Comparison of ENCODE assay signal across 1 cellular context in the genomic region with DNA sequence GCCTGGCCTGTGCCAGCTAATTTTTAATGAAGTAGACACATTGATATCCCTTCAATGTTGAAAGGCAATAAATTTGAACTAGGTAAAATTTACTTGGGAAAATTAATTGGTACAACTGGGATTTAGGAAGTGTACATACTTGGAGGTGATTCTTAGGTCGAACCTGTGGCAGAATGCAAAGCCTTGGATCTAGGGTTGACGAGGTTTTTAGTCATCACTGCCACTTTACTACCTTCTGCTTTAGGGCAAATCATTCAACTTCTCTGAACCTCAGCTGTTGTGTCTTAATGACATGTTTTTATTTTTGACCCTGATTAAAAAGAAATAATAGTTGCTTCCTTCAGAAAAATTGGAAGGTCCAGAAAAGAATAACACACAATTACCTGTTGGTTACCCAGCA.
TF ChIP-seq lines count a peak whose summit lies in the region.

No MANE protein-coding gene starts in this region.

TF ChIP-seq in HCT116, 20 proteins besides CTCF, POLR2A, EP300 and RAD21 (continued from another document):
- TF ChIP-seq TCF7L2 (IDR thresholded peaks at IDR 0.05; ENCODE audit: borderline replicate concordance, extremely low read depth, insufficient read depth, insufficient read length) = no peak
- no peak for TF ChIP-seq JUND (IDR thresholded peaks at IDR 0.05)
- no peak for TF ChIP-seq SRF (IDR thresholded peaks at IDR 0.05; ENCODE audit: low read depth)
- TF ChIP-seq, protein P1, sequence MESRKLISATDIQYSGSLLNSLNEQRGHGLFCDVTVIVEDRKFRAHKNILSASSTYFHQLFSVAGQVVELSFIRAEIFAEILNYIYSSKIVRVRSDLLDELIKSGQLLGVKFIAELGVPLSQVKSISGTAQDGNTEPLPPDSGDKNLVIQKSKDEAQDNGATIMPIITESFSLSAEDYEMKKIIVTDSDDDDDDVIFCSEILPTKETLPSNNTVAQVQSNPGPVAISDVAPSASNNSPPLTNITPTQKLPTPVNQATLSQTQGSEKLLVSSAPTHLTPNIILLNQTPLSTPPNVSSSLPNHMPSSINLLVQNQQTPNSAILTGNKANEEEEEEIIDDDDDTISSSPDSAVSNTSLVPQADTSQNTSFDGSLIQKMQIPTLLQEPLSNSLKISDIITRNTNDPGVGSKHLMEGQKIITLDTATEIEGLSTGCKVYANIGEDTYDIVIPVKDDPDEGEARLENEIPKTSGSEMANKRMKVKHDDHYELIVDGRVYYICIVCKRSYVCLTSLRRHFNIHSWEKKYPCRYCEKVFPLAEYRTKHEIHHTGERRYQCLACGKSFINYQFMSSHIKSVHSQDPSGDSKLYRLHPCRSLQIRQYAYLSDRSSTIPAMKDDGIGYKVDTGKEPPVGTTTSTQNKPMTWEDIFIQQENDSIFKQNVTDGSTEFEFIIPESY (IDR thresholded peaks at IDR 0.05; ENCODE audit: extremely low read depth, insufficient replicate concordance, low read length) = no peak
- TF ChIP-seq, protein P2, sequence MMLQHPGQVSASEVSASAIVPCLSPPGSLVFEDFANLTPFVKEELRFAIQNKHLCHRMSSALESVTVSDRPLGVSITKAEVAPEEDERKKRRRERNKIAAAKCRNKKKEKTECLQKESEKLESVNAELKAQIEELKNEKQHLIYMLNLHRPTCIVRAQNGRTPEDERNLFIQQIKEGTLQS (IDR thresholded peaks at IDR 0.05) = no peak
- no peak for TF ChIP-seq EGR1 (IDR thresholded peaks at IDR 0.05; ENCODE audit: low read depth)
- TF ChIP-seq CBX3 (IDR thresholded peaks at IDR 0.05; ENCODE audit: low read depth) = no peak
- no peak for TF ChIP-seq SP1 (IDR thresholded peaks at IDR 0.05; ENCODE audit: low read depth)
- TF ChIP-seq, protein P3, sequence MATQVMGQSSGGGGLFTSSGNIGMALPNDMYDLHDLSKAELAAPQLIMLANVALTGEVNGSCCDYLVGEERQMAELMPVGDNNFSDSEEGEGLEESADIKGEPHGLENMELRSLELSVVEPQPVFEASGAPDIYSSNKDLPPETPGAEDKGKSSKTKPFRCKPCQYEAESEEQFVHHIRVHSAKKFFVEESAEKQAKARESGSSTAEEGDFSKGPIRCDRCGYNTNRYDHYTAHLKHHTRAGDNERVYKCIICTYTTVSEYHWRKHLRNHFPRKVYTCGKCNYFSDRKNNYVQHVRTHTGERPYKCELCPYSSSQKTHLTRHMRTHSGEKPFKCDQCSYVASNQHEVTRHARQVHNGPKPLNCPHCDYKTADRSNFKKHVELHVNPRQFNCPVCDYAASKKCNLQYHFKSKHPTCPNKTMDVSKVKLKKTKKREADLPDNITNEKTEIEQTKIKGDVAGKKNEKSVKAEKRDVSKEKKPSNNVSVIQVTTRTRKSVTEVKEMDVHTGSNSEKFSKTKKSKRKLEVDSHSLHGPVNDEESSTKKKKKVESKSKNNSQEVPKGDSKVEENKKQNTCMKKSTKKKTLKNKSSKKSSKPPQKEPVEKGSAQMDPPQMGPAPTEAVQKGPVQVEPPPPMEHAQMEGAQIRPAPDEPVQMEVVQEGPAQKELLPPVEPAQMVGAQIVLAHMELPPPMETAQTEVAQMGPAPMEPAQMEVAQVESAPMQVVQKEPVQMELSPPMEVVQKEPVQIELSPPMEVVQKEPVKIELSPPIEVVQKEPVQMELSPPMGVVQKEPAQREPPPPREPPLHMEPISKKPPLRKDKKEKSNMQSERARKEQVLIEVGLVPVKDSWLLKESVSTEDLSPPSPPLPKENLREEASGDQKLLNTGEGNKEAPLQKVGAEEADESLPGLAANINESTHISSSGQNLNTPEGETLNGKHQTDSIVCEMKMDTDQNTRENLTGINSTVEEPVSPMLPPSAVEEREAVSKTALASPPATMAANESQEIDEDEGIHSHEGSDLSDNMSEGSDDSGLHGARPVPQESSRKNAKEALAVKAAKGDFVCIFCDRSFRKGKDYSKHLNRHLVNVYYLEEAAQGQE (IDR thresholded peaks at IDR 0.05; ENCODE audit: low read depth) = no peak
- no peak for TF ChIP-seq POLR2AphosphoS5 (IDR thresholded peaks at IDR 0.05; ENCODE audit: low read depth, low read length)
- no peak for TF ChIP-seq CEBPB (IDR thresholded peaks at IDR 0.05; ENCODE audit: low read depth)
- TF ChIP-seq YY1 (IDR thresholded peaks at IDR 0.05; ENCODE audit: extremely low read depth, insufficient replicate concordance, low read depth, low read length) = no peak
- no peak for TF ChIP-seq EZH2phosphoT487 (IDR thresholded peaks at IDR 0.05; ENCODE audit: borderline replicate concordance)
- no peak for TF ChIP-seq ZFX (IDR thresholded peaks at IDR 0.05)
- TF ChIP-seq SIN3A (IDR thresholded peaks at IDR 0.05; ENCODE audit: low read depth) = no peak
